In the genomic region with DNA sequence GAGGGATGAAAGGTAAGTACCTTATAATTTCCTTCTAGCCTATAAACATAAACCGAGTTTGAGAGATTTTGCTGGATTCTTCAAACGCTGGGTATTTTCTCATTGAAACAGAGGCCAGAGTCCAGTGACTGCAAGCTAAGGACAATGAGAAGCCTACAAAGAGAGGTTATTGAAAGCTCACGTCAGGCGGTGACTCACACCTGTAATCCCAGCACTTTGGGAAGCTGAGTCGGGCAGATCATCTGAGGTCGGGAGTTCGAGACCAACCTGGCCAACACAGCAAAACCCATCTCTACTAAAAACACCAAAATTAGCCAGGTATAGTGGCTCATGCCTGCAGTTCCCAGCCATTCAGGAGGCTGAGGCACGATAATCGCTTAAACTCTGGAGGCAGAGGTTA, we compare ENCODE assay signal across 34 cellular contexts. TPM values are rescaled to one million over a fixed set of nuclear protein-coding genes. Genes with fewer than 3 reads are reported as not detected.
"Had no signal": no experiment of that assay in that cellular context is flagged by ENCODE, and none has a peak within 500 bp of the region (broad histone marks: within the 10 kb centered on the region; RNA-seq: fewer than 3 reads in every experiment).

No MANE protein-coding gene starts in this region.

- H3K27ac ChIP-seq: adrenal gland, ascending aorta, body of pancreas, brain microvascular endothelial cell, breast epithelium, cardiac muscle cell had no signal

- DNase-seq: activated effector memory CD4-positive, alpha-beta T cell treated with anti-CD3 and anti-CD28 coated beads, Interleukin-2, amount 50 U/mL, for 16 hours; activated effector memory CD4-positive, alpha-beta T cell treated with Interleukin-2 at 50 U/mL for 16 hours; activated gamma-delta T cell; activated gamma-delta T cell treated with Interleukin-2 at 50 U/mL for 16 hours; activated naive CD4-positive, alpha-beta T cell; activated naive CD4-positive, alpha-beta T cell treated with anti-CD3 and anti-CD28 coated beads for 36 hours; activated naive CD4-positive, alpha-beta T cell treated with anti-CD3 and anti-CD28 coated beads, Interleukin-2, amount 10 ng/mL, durations not matched to agents 7 days and 5 days; activated naive CD4-positive, alpha-beta T cell treated with anti-CD3 and anti-CD28 coated beads, Interleukin-2, amount 50 U/mL, for 16 hours; activated naive CD4-positive, alpha-beta T cell treated with Interleukin-2 at 50 U/mL for 16 hours; activated naive CD8-positive, alpha-beta T cell treated with anti-CD3 and anti-CD28 coated beads for 36 hours; activated naive CD8-positive, alpha-beta T cell treated with anti-CD3 and anti-CD28 coated beads, Interleukin-2, amount 10 ng/mL, durations not matched to agents 7 days and 5 days; activated naive CD8-positive, alpha-beta T cell treated with anti-CD3 and anti-CD28 coated beads, Interleukin-2, amount 50 U/mL, for 24 hours; activated T-cell treated with anti-CD3 and anti-CD28 coated beads, Interleukin-2, amount 50 U/mL, for 1 hour; activated T-cell treated with anti-CD3 and anti-CD28 coated beads, Interleukin-2, amount 50 U/mL, for 24 hours; activated T-cell treated with anti-CD3 and anti-CD28 coated beads, Interleukin-2, amount 50 U/mL, for 4 hours; activated T-cell treated with anti-CD3 and anti-CD28 coated beads, Interleukin-2, amount 50 U/mL, for 48 hours; activated T-cell treated with anti-CD3 and anti-CD28 coated beads, Interleukin-2, amount 50 U/mL, for 72 hours; adrenal gland; amniotic stem cell; amygdala; anterior cingulate cortex; aorta; body of pancreas; brain microvascular endothelial cell; caudate nucleus; central memory CD4-positive, alpha-beta T cell; cerebellar nuclear complex had no signal

- H3K36me3 ChIP-seq: brain microvascular endothelial cell, cardiac muscle cell had no signal

- FAIRE-seq: astrocyte, bronchial epithelial cell had no signal

- ATAC-seq: activated naive CD4-positive, alpha-beta T cell treated with anti-CD3 and anti-CD28 coated beads, Interleukin-2, amount 50 U/mL, for 72 hours; activated naive CD8-positive, alpha-beta T cell treated with anti-CD3 and anti-CD28 coated beads, Interleukin-2, amount 50 U/mL, for 24 hours; activated T-cell treated with anti-CD3 and anti-CD28 coated beads, Interleukin-2, amount 50 U/mL, for 4 hours; activated T-cell treated with anti-CD3 and anti-CD28 coated beads, Interleukin-2, amount 50 U/mL, for 72 hours; activated T-helper 17 cell treated with anti-CD3 and anti-CD28 coated beads, Interleukin-2, amount 50 U/mL, for 72 hours; body of pancreas had no signal

- H3K4me3 ChIP-seq: adrenal gland, ascending aorta, body of pancreas, breast epithelium, cardiac muscle cell had no signal

- H3K4me1 ChIP-seq: adrenal gland, ascending aorta, body of pancreas, breast epithelium had no signal

- H3K27me3 ChIP-seq: adrenal gland, ascending aorta, body of pancreas, brain microvascular endothelial cell, breast epithelium, cardiac muscle cell had no signal

RNA-seq across cellular contexts. Expression of a gene that starts 15.0 kb away (rescaled TPM):
- total RNA-seq: astrocyte had no signal

RNA-seq across cellular contexts. Expression of a gene that starts 24.1 kb away (rescaled TPM):
- total RNA-seq: astrocyte had no signal
- polyA plus RNA-seq: cardiac muscle cell had no signal

RNA-seq across cellular contexts. Expression of a gene that starts 52.3 kb away (rescaled TPM):
- total RNA-seq: astrocyte had no signal

RNA-seq across cellular contexts. Expression of a gene that starts 58.6 kb away (rescaled TPM):
- total RNA-seq: astrocyte had no signal
